Comparison of ENCODE assay signal across 7 cellular contexts in genomic region chr10:103360791-103361190, GRCh38. TPM values are rescaled to one million over a fixed set of nuclear protein-coding genes. Genes with fewer than 3 reads are reported as not detected.
DNase-seq lines count a peak whose midpoint lies in the region; ATAC-seq, FAIRE-seq and TF ChIP-seq lines count a peak whose summit lies in the region.
"Not testable (repeated sequence)": the region's sequence is repeated elsewhere in the genome, so short reads cannot be mapped to it uniquely, and the experiment has no call there.

No MANE protein-coding gene starts in this region.

- not testable (repeated sequence) for H3K36me3 ChIP-seq in mammary epithelial cell (ENCODE audit: insufficient read depth, low read length)

- H3K27me3 ChIP-seq in mammary epithelial cell (ENCODE audit: insufficient read depth, low read length); foreskin keratinocyte: not testable (repeated sequence)

- not testable (repeated sequence) for H3K36me3 Mint-ChIP-seq in activated CD4-positive, alpha-beta T cell treated with anti-CD3 and anti-CD28 coated beads for 36 hours (ENCODE audit: low read depth); stimulated activated effector memory CD8-positive, alpha-beta T cell treated with anti-CD3 and anti-CD28 coated beads, Interleukin-12 subunit alpha, Interleukin-12 subunit beta, amount 100 ng/mL, for 72 hours

- not testable (repeated sequence) for H3K4me1 ChIP-seq in mammary epithelial cell (ENCODE audit: insufficient read depth, low read length); foreskin keratinocyte

- not testable (repeated sequence) for H3K79me2 ChIP-seq in mammary epithelial cell (ENCODE audit: insufficient read depth, low read length)

- CTCF ChIA-PET in activated CD4-positive, alpha-beta T cell treated with anti-CD3 and anti-CD28 coated beads for 36 hours (lab: Charles Lee): interaction anchor here (0.6 kb wide), 2 partner anchors 122 to 401 kb away, joined by 3 read pairs; no protein-coding TSS in a partner anchor
- CTCF ChIA-PET in mammary epithelial cell (lab: Charles Lee; ENCODE audit: low non-redundant PET): not testable (repeated sequence)

- not testable (repeated sequence) for H3K9me3 Mint-ChIP-seq in activated CD4-positive, alpha-beta T cell treated with anti-CD3 and anti-CD28 coated beads for 36 hours (ENCODE audit: low read depth); stimulated activated effector memory CD8-positive, alpha-beta T cell treated with anti-CD3 and anti-CD28 coated beads, Interleukin-12 subunit alpha, Interleukin-12 subunit beta, amount 100 ng/mL, for 72 hours

- H3K27me3 Mint-ChIP-seq in activated CD4-positive, alpha-beta T cell treated with anti-CD3 and anti-CD28 coated beads for 36 hours: not testable (repeated sequence)

- H3K4me1 Mint-ChIP-seq in activated CD4-positive, alpha-beta T cell treated with anti-CD3 and anti-CD28 coated beads for 36 hours; stimulated activated effector memory CD8-positive, alpha-beta T cell treated with anti-CD3 and anti-CD28 coated beads, Interleukin-12 subunit alpha, Interleukin-12 subunit beta, amount 100 ng/mL, for 72 hours: not testable (repeated sequence)

- not testable (repeated sequence) for BruUV-seq in mammary epithelial cell (replicated peaks; lab: Mats Ljungman, UMichigan)

- FAIRE-seq in RCC 7860 (lab: Jason Lieb, UNC): not testable (repeated sequence)

- in situ Hi-C loops in mammary epithelial cell (cut with MboI; ENCODE audit: low sequenced_read_pairs in 2 of 2): not testable (repeated sequence)

- not testable (repeated sequence) for H3K9me3 ChIP-seq in mammary epithelial cell (replicated peaks; ENCODE audit: insufficient read depth, low read length)

- not testable (repeated sequence) for H3K4me3 Mint-ChIP-seq in activated CD4-positive, alpha-beta T cell treated with anti-CD3 and anti-CD28 coated beads for 36 hours; stimulated activated effector memory CD8-positive, alpha-beta T cell treated with anti-CD3 and anti-CD28 coated beads, Interleukin-12 subunit alpha, Interleukin-12 subunit beta, amount 100 ng/mL, for 72 hours

- POLR2A ChIA-PET in activated CD4-positive, alpha-beta T cell treated with anti-CD3 and anti-CD28 coated beads for 36 hours (lab: Charles Lee): interaction anchor here (0.5 kb wide), 1 partner anchor 13 kb away, joined by 6 read pairs; no protein-coding TSS in a partner anchor

- H3K4me2 ChIP-seq in mammary epithelial cell (ENCODE audit: insufficient read depth, low read depth, low read length): not testable (repeated sequence)

- peak; percentile 78 for ATAC-seq in activated CD4-positive, alpha-beta T cell treated with anti-CD3 and anti-CD28 coated beads for 36 hours
- ATAC-seq in foreskin keratinocyte: peak; percentile 64
- peak; percentile 62 for ATAC-seq in stimulated activated effector memory CD8-positive, alpha-beta T cell treated with anti-CD3 and anti-CD28 coated beads, Interleukin-12 subunit alpha, Interleukin-12 subunit beta, amount 100 ng/mL, for 72 hours

- peak; percentile 2 for DNase-seq in EH (ENCODE audit: low read depth)
- DNase-seq in HS-27A (ENCODE audit: low read depth): peak; percentile 0
- DNase-seq in RCC 7860 (ENCODE audit: low spot score): peak; percentile 70
- DNase-seq in activated CD4-positive, alpha-beta T cell treated with anti-CD3 and anti-CD28 coated beads for 36 hours: peak; percentile 42
- DNase-seq in mammary epithelial cell: peak; percentile 54
- DNase-seq in foreskin keratinocyte: peak; percentile 51 to 77
- not testable (repeated sequence) for DNase-seq in stimulated activated effector memory CD8-positive, alpha-beta T cell treated with anti-CD3 and anti-CD28 coated beads, Interleukin-12 subunit alpha, Interleukin-12 subunit beta, amount 100 ng/mL, for 72 hours (ENCODE audit: low spot score in 2 of 2)

- H3K9ac ChIP-seq in mammary epithelial cell (ENCODE audit: insufficient read depth, low read length): not testable (repeated sequence)

- H3K27ac ChIP-seq in mammary epithelial cell (ENCODE audit: insufficient read depth, low read depth, low read length); foreskin keratinocyte: not testable (repeated sequence)

- 90% methylated on average over 6 of the region's 9 CpGs for WGBS in mammary epithelial cell (ENCODE audit: low coverage, missing lambda C conversion rate)

- not testable (repeated sequence) for H2AFZ ChIP-seq in mammary epithelial cell (ENCODE audit: low read depth, low read length)

- intact Hi-C loops in activated CD4-positive, alpha-beta T cell treated with anti-CD3 and anti-CD28 coated beads for 36 hours (cut with DNase I, micrococcal nuclease): loop anchor here in 1 of 2 experiments (10.0 kb wide), 1 partner anchor 1116 kb away; the partner anchor contains the start of genes GBF1 and PITX3
- intact Hi-C loops in mammary epithelial cell (cut with micrococcal nuclease): loop anchor here (10.0 kb wide), 1 partner anchor 1546 kb away; the partner anchor contains the start of gene OGA

- H3K4me3 ChIP-seq in mammary epithelial cell (replicated peaks in 1 of 3; ENCODE audit: insufficient read depth in 1 of 3, low read depth in 2 of 3, low read length in 3 of 3): not testable (repeated sequence)

- not testable (repeated sequence) for H4K20me1 ChIP-seq in mammary epithelial cell (ENCODE audit: insufficient read depth, low read length)

- TF ChIP-seq CTCF in mammary epithelial cell (conservative IDR thresholded peaks at IDR 0.05 in 1 of 2, IDR thresholded peaks at IDR 0.05 in 1 of 2; ENCODE audit: extremely low read depth in 1 of 2, insufficient read depth in 1 of 2, low read depth in 1 of 2, low read length in 2 of 2); foreskin keratinocyte (conservative IDR thresholded peaks at IDR 0.05): not testable (repeated sequence)

- dilution Hi-C loops in mammary epithelial cell (cut with HindIII; ENCODE audit: low sequenced_read_pairs): not testable (repeated sequence)

- H3K27ac Mint-ChIP-seq in activated CD4-positive, alpha-beta T cell treated with anti-CD3 and anti-CD28 coated beads for 36 hours; stimulated activated effector memory CD8-positive, alpha-beta T cell treated with anti-CD3 and anti-CD28 coated beads, Interleukin-12 subunit alpha, Interleukin-12 subunit beta, amount 100 ng/mL, for 72 hours: not testable (repeated sequence)

RNA-seq across cellular contexts. Expression of gene TAF5, which starts 7.0 kb away (rescaled TPM):
- 10 to 100 TPM; 11.2 to 11.4 TPM for total RNA-seq in activated CD4-positive, alpha-beta T cell treated with anti-CD3 and anti-CD28 coated beads for 36 hours
- 1 to 10 TPM; 2.8 to 4.3 TPM for total RNA-seq in mammary epithelial cell
- 3.1 TPM for polyA plus RNA-seq in mammary epithelial cell
- polyA minus RNA-seq in mammary epithelial cell: 2.2 TPM
- 7.6 and 9.5 TPM in 2 replicates for total RNA-seq in foreskin keratinocyte
- polyA plus RNA-seq in foreskin keratinocyte: 3.0 and 4.4 TPM in 2 replicates

RNA-seq across cellular contexts. Expression of gene PCGF6, which starts 9.9 kb away (rescaled TPM):
- 10 to 100 TPM; 10.4 to 14.8 TPM for total RNA-seq in activated CD4-positive, alpha-beta T cell treated with anti-CD3 and anti-CD28 coated beads for 36 hours
- total RNA-seq in mammary epithelial cell (10 to 100 TPM in 1 of 2 donors, 1 to 10 TPM in 1; 8.9 to 11.3 TPM), foreskin keratinocyte (14.1 and 14.2 TPM in 2 replicates)
- polyA plus RNA-seq in mammary epithelial cell (6.0 TPM), foreskin keratinocyte (8.2 and 9.8 TPM in 2 replicates)
- polyA minus RNA-seq in mammary epithelial cell: not detected

RNA-seq across cellular contexts. Expression of gene ATP5MK, which starts 35.5 kb away (rescaled TPM):
- total RNA-seq in activated CD4-positive, alpha-beta T cell treated with anti-CD3 and anti-CD28 coated beads for 36 hours: 100 to 1,000 TPM; 377 to 447 TPM
- total RNA-seq in mammary epithelial cell (100 to 1,000 TPM; 152 to 387 TPM), foreskin keratinocyte (421 and 463 TPM in 2 replicates)
- polyA plus RNA-seq in mammary epithelial cell (252 TPM), foreskin keratinocyte (606 and 654 TPM in 2 replicates)
- not detected for polyA minus RNA-seq in mammary epithelial cell

RNA-seq across cellular contexts. Expression of gene PDCD11, which starts 35.6 kb away (rescaled TPM):
- total RNA-seq in activated CD4-positive, alpha-beta T cell treated with anti-CD3 and anti-CD28 coated beads for 36 hours: 10 to 100 TPM; 60.6 to 73.8 TPM
- 10 to 100 TPM; 53.2 to 77.1 TPM for total RNA-seq in mammary epithelial cell
- 22.9 TPM for polyA plus RNA-seq in mammary epithelial cell
- 83.3 TPM for polyA minus RNA-seq in mammary epithelial cell
- total RNA-seq in foreskin keratinocyte: 47.9 and 53.1 TPM in 2 replicates
- polyA plus RNA-seq in foreskin keratinocyte: 26.9 and 27.9 TPM in 2 replicates
